Comparison of ENCODE assay signal across 18 cellular contexts in genomic region chr11:14420223-14420622, GRCh38.
"Had no signal": no experiment of that assay in that cellular context is flagged by ENCODE, and none has a peak within 500 bp of the region (broad histone marks: within the 10 kb centered on the region; RNA-seq: fewer than 3 reads in every experiment).

No MANE protein-coding gene starts in this region.

- DNase-seq: activated CD4-positive, alpha-beta T cell treated with anti-CD3 and anti-CD28 coated beads, Interleukin-2, amount 50 U/mL, for 1 hour; activated T-cell treated with anti-CD3 and anti-CD28 coated beads for 4 hours; effector memory CD8-positive, alpha-beta T cell; kidney glomerular epithelial cell; left ventricle myocardium superior; naive thymus-derived CD8-positive, alpha-beta T cell; ovary; psoas muscle; right cardiac atrium; small intestine; stimulated activated CD4-positive, alpha-beta T cell treated with anti-CD3 and anti-CD28 coated beads, Interleukin-15, amount 100 ng/mL, for 24 hours; stimulated activated CD4-positive, alpha-beta T cell treated with anti-CD3 and anti-CD28 coated beads, Interleukin-2, amount 100 ng/mL, for 48 hours; stimulated activated naive CD8-positive, alpha-beta T cell treated with anti-CD3 and anti-CD28 coated beads, Interleukin-15, amount 100 ng/mL, for 72 hours; upper lobe of left lung had no signal

- ATAC-seq: activated CD4-positive, CD25-positive, alpha-beta regulatory T cell treated with anti-CD3 and anti-CD28 coated beads, Interleukin-2, amount 50 U/mL, for 24 hours; effector memory CD8-positive, alpha-beta T cell; left ventricle myocardium superior; naive thymus-derived CD8-positive, alpha-beta T cell; psoas muscle; right cardiac atrium; stimulated activated naive CD8-positive, alpha-beta T cell treated with anti-CD3 and anti-CD28 coated beads, Interleukin-15, amount 100 ng/mL, for 72 hours had no signal

- H3K36me3 ChIP-seq: cardiac muscle cell, ovary, suprapubic skin, upper lobe of left lung had no signal

- H3K4me3 ChIP-seq: cardiac muscle cell, ovary, psoas muscle, suprapubic skin, upper lobe of left lung had no signal

- H3K9me3 ChIP-seq: ovary, psoas muscle, suprapubic skin, upper lobe of left lung had no signal

- H3K27me3 ChIP-seq: cardiac muscle cell, ovary, suprapubic skin, upper lobe of left lung had no signal

- H3K27ac ChIP-seq: cardiac muscle cell, epithelial cell of prostate, ovary, psoas muscle, suprapubic skin, upper lobe of left lung had no signal
